Comparison of ENCODE assay signal across 7 cellular contexts in the genomic region with DNA sequence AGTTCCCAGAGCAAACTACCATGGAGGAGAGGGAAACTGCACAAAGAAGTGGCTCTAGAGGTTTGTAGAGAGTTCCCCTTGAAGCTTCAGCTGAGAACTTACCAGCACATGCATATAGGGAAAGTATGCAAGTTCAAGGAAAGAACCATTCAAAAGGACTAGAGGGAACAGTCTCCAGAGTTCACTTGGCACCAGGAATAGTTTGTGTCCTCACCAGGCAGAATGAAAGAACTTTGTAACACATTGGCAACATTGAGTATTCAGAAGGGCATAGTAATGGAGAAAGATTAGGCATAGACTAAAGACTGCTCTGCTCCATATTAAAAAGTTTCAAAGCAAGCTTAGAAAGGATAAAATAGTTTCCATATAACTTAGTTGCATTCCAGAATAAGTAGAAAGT.
"Had no signal": no experiment of that assay in that cellular context is flagged by ENCODE, and none has a peak within 500 bp of the region (broad histone marks: within the 10 kb centered on the region; RNA-seq: fewer than 3 reads in every experiment).

No MANE protein-coding gene starts in this region.

- ATAC-seq: HCT116 had no signal

- DNase-seq: GM23248, GOT3, H7, HFFc6, KBM-7 had no signal

- H3K4me3 ChIP-seq: GM23248, HAP-1 had no signal

- H3K9me3 ChIP-seq: HAP-1 had no signal

- H3K9ac ChIP-seq: GM23248 had no signal

- H3K36me3 ChIP-seq: HAP-1 had no signal

- H3K27ac ChIP-seq: GM23248 had no signal

- H3K4me1 ChIP-seq: HAP-1 had no signal

- H2AFZ ChIP-seq: GM23248 had no signal
